8 cellular contexts compared by ENCODE assay signal in the genomic region with DNA sequence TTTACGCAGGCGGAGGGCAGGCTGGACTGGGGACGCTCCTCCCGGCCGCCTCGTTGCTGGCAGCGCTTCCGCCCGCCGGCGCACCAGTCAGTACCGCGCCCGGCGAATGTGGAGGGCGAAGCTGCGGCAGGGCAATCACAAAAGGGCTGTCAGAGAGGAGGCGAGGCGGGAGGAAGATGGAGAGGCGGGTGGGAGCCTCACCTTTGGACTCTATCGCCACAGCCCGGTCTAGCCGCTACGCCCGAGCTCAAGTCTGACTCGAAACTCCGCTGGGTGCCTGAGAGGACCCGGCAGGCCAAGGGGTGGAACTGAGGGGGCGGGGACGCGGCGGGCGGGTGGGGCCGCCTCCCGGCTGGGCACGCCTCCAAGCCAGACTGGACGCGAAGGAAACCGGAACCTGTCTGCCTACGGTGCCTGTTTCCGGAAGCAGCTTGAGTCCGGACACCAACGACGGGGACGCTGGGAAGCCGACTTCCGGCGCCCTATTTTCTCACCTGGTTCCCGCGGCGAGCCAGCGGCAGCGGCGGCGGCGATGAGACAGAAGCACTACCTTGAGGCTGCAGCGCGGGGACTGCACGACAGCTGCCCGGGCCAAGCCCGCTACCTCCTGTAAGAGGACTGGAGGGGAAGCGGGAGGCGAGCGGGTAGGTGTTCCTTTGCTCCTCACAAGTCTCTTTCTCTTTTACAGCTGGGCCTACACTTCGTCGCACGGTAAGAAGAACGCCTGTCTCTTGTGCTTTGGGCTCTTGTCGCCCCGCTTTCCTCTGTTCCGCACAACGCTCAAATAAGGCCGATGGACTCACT.
DNase-seq lines count a peak whose midpoint lies in the region; ATAC-seq, FAIRE-seq and TF ChIP-seq lines count a peak whose summit lies in the region.

A gene (plus strand): TSS at position 483 of the 804 bp plus-strand sequence.

- peak within 1 kb of the TSS; percentile 73 for H3K27ac ChIP-seq in HepG2 (ENCODE audit: extremely low read length, insufficient read depth, low read length)

- H3K9me3 Mint-ChIP-seq in dendritic cell treated with granulocyte-macrophage colony-stimulating factor and Interleukin-4, amounts not matched to agents 40 ng/mL and 50 ng/mL, for 4 days = no peaks in the 10 kb centered on the region

- peaks cover 20% of the 10 kb centered on the region for H3K79me2 ChIP-seq in HepG2 (ENCODE audit: insufficient read depth, low read length)

- peak within 1 kb of the TSS; percentile 94 to 99 (median 96) for H3K4me3 ChIP-seq in HepG2 (replicated peaks in 1 of 3; ENCODE audit: insufficient read depth in 1 of 3, low read depth in 2 of 3, low read length in 3 of 3)

- BruUV-seq in HepG2 (replicated peaks; lab: Mats Ljungman, UMichigan) = no TSS peak

- peaks cover 47% of the 10 kb centered on the region for H3K36me3 Mint-ChIP-seq in dendritic cell treated with granulocyte-macrophage colony-stimulating factor and Interleukin-4, amounts not matched to agents 40 ng/mL and 50 ng/mL, for 4 days (ENCODE audit: low read depth)

- peak; percentile 72 to 86 for TF ChIP-seq POLR2A in HepG2 (IDR thresholded peaks at IDR 0.05; ENCODE audit: insufficient read depth in 1 of 2, low read depth in 2 of 2, low read length in 2 of 2)

- H3K27ac Mint-ChIP-seq in dendritic cell treated with granulocyte-macrophage colony-stimulating factor and Interleukin-4, amounts not matched to agents 40 ng/mL and 50 ng/mL, for 4 days = peak within 1 kb of the TSS; percentile 98

- peaks cover 0 to 16% of the 10 kb centered on the region in 2 experiments for H3K36me3 ChIP-seq in HepG2 (replicated peaks in 1 of 2; ENCODE audit: control insufficient read depth in 1 of 2, insufficient read depth in 2 of 2, low read length in 2 of 2)

- ATAC-seq in GM19351 (IDR thresholded peaks at IDR 0.05; ENCODE audit: unreplicated experiment) (peak; percentile 90), HG03520 (IDR thresholded peaks at IDR 0.05; ENCODE audit: unreplicated experiment) (peak; percentile 86), HepG2 (peak; percentile 97)

- peak within 1 kb of the TSS; percentile 91 for H3K4me2 ChIP-seq in HepG2 (ENCODE audit: low read depth, low read length)

- TF ChIP-seq EP300 in HepG2 (IDR thresholded peaks at IDR 0.05; ENCODE audit: low read depth in 2 of 2, low read length in 2 of 2) = peak in 1 of 2 experiments; percentile 39; a peak in 1 of 4 replicates
- TF ChIP-seq EP300 in HepG2 (CRISPR knock-in tag; IDR thresholded peaks at IDR 0.05; ENCODE audit: borderline replicate concordance) = no peak

- H4K20me1 ChIP-seq in HepG2 (ENCODE audit: insufficient read depth, low read length) = no peaks in the 10 kb centered on the region

- no peaks in the 10 kb centered on the region for H3K27me3 Mint-ChIP-seq in dendritic cell treated with granulocyte-macrophage colony-stimulating factor and Interleukin-4, amounts not matched to agents 40 ng/mL and 50 ng/mL, for 4 days

- TF ChIP-seq CTCF in HepG2 (CRISPR knock-in tag; IDR thresholded peaks at IDR 0.05) = peak; percentile 14; the same call in 1 of the 2 replicates

- peak within 1 kb of the TSS; percentile 98 for H3K4me3 Mint-ChIP-seq in dendritic cell treated with granulocyte-macrophage colony-stimulating factor and Interleukin-4, amounts not matched to agents 40 ng/mL and 50 ng/mL, for 4 days

- in situ Hi-C loops in HepG2 (cut with HindIII; ENCODE audit: extremely low pct_ligation_motif_present, low pct_unique_long_range_greater_than_20kb) = loop anchor here (25.0 kb wide), 1 partner anchor 585 kb away; a partner anchor contains a TSS

- H3K27me3 ChIP-seq in HepG2 (ENCODE audit: control insufficient read depth in 1 of 2, insufficient read depth in 2 of 2, low read length in 2 of 2) = no peaks in the 10 kb centered on the region; a peak in 1 of 5 replicates

- TF ChIP-seq RAD21 in HepG2 (CRISPR knock-in tag; IDR thresholded peaks at IDR 0.05) = peak; percentile 15

- FAIRE-seq in HepG2 (lab: Jason Lieb, UNC) = peak; percentile 57

- peak within 1 kb of the TSS; percentile 93 for H3K9ac ChIP-seq in HepG2 (ENCODE audit: insufficient read depth, low read depth, low read length)

- DNase-seq in C1 segment of cervical spinal cord (lab: John Stamatoyannopoulos, UW) = peak; percentile 60 to 97 (median 94)
- DNase-seq in NCI-H526 treated with DMSO at 0.1 percent for 48 hours (lab: John Stamatoyannopoulos, UW) = peak; percentile 87
- peak; percentile 93 for DNase-seq in activated CD4-positive, alpha-beta T cell treated with anti-CD3 and anti-CD28 coated beads, Interleukin-2, amount 50 U/mL, for 1 hour
- DNase-seq in HepG2 (ENCODE audit: low spot score) = peak; percentile 94
- peak; percentile 90 to 93 for DNase-seq in stimulated activated CD4-positive, alpha-beta T cell treated with anti-CD3 and anti-CD28 coated beads, Interleukin-2, amount 100 ng/mL, for 48 hours

- WGBS in HepG2 (ENCODE audit: low lambda C conversion rate) = 0% methylated on average over 24 of the region's 73 CpGs

- peaks cover 41% of the 10 kb centered on the region for H3K4me1 Mint-ChIP-seq in dendritic cell treated with granulocyte-macrophage colony-stimulating factor and Interleukin-4, amounts not matched to agents 40 ng/mL and 50 ng/mL, for 4 days (ENCODE audit: low read depth)

- peak within 1 kb of the TSS; percentile 65 for H2AFZ ChIP-seq in HepG2 (ENCODE audit: low read length)

- POLR2A ChIA-PET in HepG2 (lab: Yijun Ruan, JAX) = interaction anchor here (0.7 to 2.0 kb wide), 7 partner anchors 11 to 682 kb away, joined by 3 to 6 read pairs (median 4); a partner anchor contains a TSS

- peaks cover 25% of the 10 kb centered on the region for H3K4me1 ChIP-seq in HepG2 (ENCODE audit: insufficient read depth, low read length)

- intact Hi-C loops in dendritic cell treated with granulocyte-macrophage colony-stimulating factor and Interleukin-4, amounts not matched to agents 40 ng/mL and 50 ng/mL, for 4 days (cut with micrococcal nuclease) = loop anchor here (1.0 to 10.0 kb wide), 3 partner anchors 95 to 728 kb away; a partner anchor contains a TSS
- intact Hi-C loops in HepG2 (cut with micrococcal nuclease; ENCODE audit: unreplicated experiment) = loop anchor here (1.0 to 5.0 kb wide), 3 partner anchors 22 to 390 kb away; a partner anchor contains a TSS

- no peaks in the 10 kb centered on the region for H3K9me3 ChIP-seq in HepG2 (ENCODE audit: low read length)

- CTCF ChIA-PET in HepG2 (lab: Yijun Ruan, JAX; ENCODE audit: low intra/inter-chr PET ratio, low total read pairs) = no interaction called here

TF ChIP-seq in HepG2, 621 proteins besides CTCF, POLR2A, EP300 and RAD21 (continues in another document):
- TF ChIP-seq CEBPB (IDR thresholded peaks at IDR 0.05; ENCODE audit: borderline replicate concordance, low read depth, low read length) (no peak), KDM6A (CRISPR knock-in tag; IDR thresholded peaks at IDR 0.05; ENCODE audit: low read depth) (no peak), NR2F1 (CRISPR knock-in tag; IDR thresholded peaks at IDR 0.05) (0 out of 4 replicates have a peak, but pooled peaks of 1 of the 2 experiments have one; percentile 17), EED (CRISPR knock-in tag; IDR thresholded peaks at IDR 0.05) (no peak), SCMH1 (CRISPR knock-in tag; IDR thresholded peaks at IDR 0.05; ENCODE audit: borderline replicate concordance) (no peak), ZNF530 (CRISPR knock-in tag; IDR thresholded peaks at IDR 0.05; ENCODE audit: low read depth) (no peak), BORCS8-MEF2B (CRISPR knock-in tag; IDR thresholded peaks at IDR 0.05) (peak; percentile 53), THAP11 (CRISPR knock-in tag; IDR thresholded peaks at IDR 0.05) (peak; percentile 96), MIER2 (CRISPR knock-in tag; IDR thresholded peaks at IDR 0.05) (peak; percentile 45; the same call in 1 of the 2 replicates), KDM2A (CRISPR knock-in tag; IDR thresholded peaks at IDR 0.05; ENCODE audit: borderline replicate concordance, low read depth) (peak; percentile 97), NFE2L1 (CRISPR knock-in tag; IDR thresholded peaks at IDR 0.05; ENCODE audit: borderline replicate concordance) (no peak), MXD4 (CRISPR knock-in tag; IDR thresholded peaks at IDR 0.05) (peak; percentile 65; the same call in 1 of the 2 replicates)
- TF ChIP-seq, protein P1, sequence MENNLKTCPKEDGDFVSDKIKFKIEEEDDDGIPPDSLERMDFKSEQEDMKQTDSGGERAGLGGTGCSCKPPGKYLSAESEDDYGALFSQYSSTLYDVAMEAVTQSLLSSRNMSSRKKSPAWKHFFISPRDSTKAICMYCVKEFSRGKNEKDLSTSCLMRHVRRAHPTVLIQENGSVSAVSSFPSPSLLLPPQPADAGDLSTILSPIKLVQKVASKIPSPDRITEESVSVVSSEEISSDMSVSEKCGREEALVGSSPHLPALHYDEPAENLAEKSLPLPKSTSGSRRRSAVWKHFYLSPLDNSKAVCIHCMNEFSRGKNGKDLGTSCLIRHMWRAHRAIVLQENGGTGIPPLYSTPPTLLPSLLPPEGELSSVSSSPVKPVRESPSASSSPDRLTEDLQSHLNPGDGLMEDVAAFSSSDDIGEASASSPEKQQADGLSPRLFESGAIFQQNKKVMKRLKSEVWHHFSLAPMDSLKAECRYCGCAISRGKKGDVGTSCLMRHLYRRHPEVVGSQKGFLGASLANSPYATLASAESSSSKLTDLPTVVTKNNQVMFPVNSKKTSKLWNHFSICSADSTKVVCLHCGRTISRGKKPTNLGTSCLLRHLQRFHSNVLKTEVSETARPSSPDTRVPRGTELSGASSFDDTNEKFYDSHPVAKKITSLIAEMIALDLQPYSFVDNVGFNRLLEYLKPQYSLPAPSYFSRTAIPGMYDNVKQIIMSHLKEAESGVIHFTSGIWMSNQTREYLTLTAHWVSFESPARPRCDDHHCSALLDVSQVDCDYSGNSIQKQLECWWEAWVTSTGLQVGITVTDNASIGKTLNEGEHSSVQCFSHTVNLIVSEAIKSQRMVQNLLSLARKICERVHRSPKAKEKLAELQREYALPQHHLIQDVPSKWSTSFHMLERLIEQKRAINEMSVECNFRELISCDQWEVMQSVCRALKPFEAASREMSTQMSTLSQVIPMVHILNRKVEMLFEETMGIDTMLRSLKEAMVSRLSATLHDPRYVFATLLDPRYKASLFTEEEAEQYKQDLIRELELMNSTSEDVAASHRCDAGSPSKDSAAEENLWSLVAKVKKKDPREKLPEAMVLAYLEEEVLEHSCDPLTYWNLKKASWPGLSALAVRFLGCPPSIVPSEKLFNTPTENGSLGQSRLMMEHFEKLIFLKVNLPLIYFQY (CRISPR knock-in tag; IDR thresholded peaks at IDR 0.05; ENCODE audit: borderline replicate concordance) = no peak; the same call in 1 of the 2 replicates
- TF ChIP-seq, protein P2, sequence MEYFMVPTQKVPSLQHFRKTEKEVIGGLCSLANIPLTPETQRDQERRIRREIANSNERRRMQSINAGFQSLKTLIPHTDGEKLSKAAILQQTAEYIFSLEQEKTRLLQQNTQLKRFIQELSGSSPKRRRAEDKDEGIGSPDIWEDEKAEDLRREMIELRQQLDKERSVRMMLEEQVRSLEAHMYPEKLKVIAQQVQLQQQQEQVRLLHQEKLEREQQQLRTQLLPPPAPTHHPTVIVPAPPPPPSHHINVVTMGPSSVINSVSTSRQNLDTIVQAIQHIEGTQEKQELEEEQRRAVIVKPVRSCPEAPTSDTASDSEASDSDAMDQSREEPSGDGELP (IDR thresholded peaks at IDR 0.05; ENCODE audit: borderline replicate concordance, low read depth) = peak; percentile 82

Comparison
In these comparisons a context has a peak if more than half of its experiments do, and no peak if none do; other contexts are left out.
1. Peak in every context shown above with its lines: DNase-seq, ATAC-seq, H3K4me3 ChIP-seq and H3K27ac ChIP-seq.